8 cellular contexts compared by ENCODE assay signal in the genomic region with DNA sequence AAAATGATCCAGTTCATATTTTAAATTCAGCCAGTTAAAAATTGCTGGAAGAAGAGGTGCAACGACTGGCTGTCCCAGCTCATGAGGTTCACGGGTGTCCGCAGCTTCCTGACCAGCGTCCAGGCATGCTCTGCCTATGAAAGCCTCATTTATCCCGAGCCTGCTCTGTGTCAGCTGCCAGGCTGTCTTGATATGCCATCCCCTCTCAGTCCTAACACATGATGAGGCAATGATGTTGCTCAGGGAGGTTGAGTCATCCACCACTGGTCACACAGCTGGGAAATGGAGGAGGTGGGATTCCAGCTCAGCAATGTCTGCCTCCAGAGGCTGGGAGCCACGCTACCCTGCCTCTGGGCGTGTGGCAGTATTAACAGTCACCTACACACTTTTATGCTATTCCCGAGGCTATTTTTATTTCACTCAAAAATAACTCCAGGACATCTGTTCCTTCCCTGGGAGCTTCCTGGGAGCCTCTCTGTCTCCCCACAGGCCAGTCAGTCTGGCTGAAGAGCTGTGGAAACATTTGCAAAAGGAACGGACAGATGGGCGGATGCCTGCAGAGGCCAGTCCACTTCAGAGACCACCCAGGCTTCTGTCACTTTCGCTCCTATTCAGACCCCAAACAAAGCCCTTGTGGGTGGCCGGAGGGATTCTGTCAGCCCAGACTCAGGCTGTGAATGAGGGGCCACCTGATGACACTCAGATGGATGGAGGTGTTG. TPM values are rescaled to one million over a fixed set of nuclear protein-coding genes. Genes with fewer than 3 reads are reported as not detected.
DNase-seq lines count a peak whose midpoint lies in the region; ATAC-seq and TF ChIP-seq lines count a peak whose summit lies in the region.
"Had no signal": no experiment of that assay in that cellular context is flagged by ENCODE, and none has a peak within 500 bp of the region (broad histone marks: within the 10 kb centered on the region; RNA-seq: fewer than 3 reads in every experiment).

No MANE protein-coding gene starts in this region.

- no peak for TF ChIP-seq POLR2A in upper lobe of left lung (IDR thresholded peaks at IDR 0.05)

- no peaks in the 10 kb centered on the region for H3K9me3 ChIP-seq in smooth muscle cell (replicated peaks; ENCODE audit: low read depth)
- no peaks in the 10 kb centered on the region for H3K9me3 ChIP-seq in upper lobe of left lung

- H3K36me3 ChIP-seq in smooth muscle cell (ENCODE audit: low read depth) (no peaks in the 10 kb centered on the region), upper lobe of left lung (no peaks in the 10 kb centered on the region)

- H2AFZ ChIP-seq in smooth muscle cell (ENCODE audit: low read depth), result no peak overlapping the region

- TF ChIP-seq CTCF in smooth muscle cell (IDR thresholded peaks at IDR 0.05; ENCODE audit: borderline replicate concordance, insufficient read depth, poor library complexity, severe bottlenecking) (no peak), upper lobe of left lung (IDR thresholded peaks at IDR 0.05) (no peak)

- 24% methylated on average over 12 of the region's 12 CpGs for WGBS in smooth muscle cell (ENCODE audit: low lambda C conversion rate)
- 42 to 56% methylated on average over 12 of the region's 12 CpGs for WGBS in upper lobe of left lung, 2 donors

- H3K4me2 ChIP-seq in smooth muscle cell, result peak overlapping the region; percentile 56

- H3K4me3 ChIP-seq in smooth muscle cell (no peak overlapping the region), upper lobe of left lung (no peak overlapping the region)

- TF ChIP-seq EP300 in upper lobe of left lung (IDR thresholded peaks at IDR 0.05), result no peak

- H3K9ac ChIP-seq in smooth muscle cell (ENCODE audit: low read depth), result no peak overlapping the region

- DNase-seq in HS-5 (ENCODE audit: low read depth), result peak; percentile 14
- DNase-seq in anterior cingulate cortex (lab: John Stamatoyannopoulos, UW), result peak in 52 of 58 donors; percentile 14 to 90 (median 66)
- DNase-seq in left cardiac atrium, result no peak
- DNase-seq in smooth muscle cell (lab: John Stamatoyannopoulos, UW; ENCODE audit: unreplicated experiment), result peak; percentile 18
- no peak for DNase-seq in upper lobe of left lung
- DNase-seq in cerebellar nuclear complex (lab: John Stamatoyannopoulos, UW), result no peak
- DNase-seq: nephron progenitor cell had no signal

- H3K4me1 ChIP-seq in smooth muscle cell (ENCODE audit: low read depth) (peaks cover 13% of the 10 kb centered on the region), upper lobe of left lung (peaks cover 0 to 4% (median 0%) of the 10 kb centered on the region in 4 donors)

- H3K27me3 ChIP-seq in smooth muscle cell (ENCODE audit: low read depth) (no peaks in the 10 kb centered on the region), upper lobe of left lung (no peaks in the 10 kb centered on the region)

- no peaks in the 10 kb centered on the region for H4K20me1 ChIP-seq in smooth muscle cell (ENCODE audit: low read depth)

- ATAC-seq in left cardiac atrium (peak; percentile 19 to 80), upper lobe of left lung (ENCODE audit: low FRiP score in 2 of 2) (no peak), GM18870 (IDR thresholded peaks at IDR 0.05; ENCODE audit: unreplicated experiment) (no peak)

- no peaks in the 10 kb centered on the region for H3K79me2 ChIP-seq in smooth muscle cell (ENCODE audit: low read depth)

- intact Hi-C loops in left cardiac atrium (cut with DNase I), result no loop called here

- no peak overlapping the region for H3K27ac ChIP-seq in smooth muscle cell (ENCODE audit: low read depth)
- H3K27ac ChIP-seq in upper lobe of left lung, result no peak overlapping the region

- H3F3A ChIP-seq in smooth muscle cell (ENCODE audit: low read depth), result no peaks in the 10 kb centered on the region

RNA-seq across cellular contexts. Expression of a gene that starts 22.6 kb away (rescaled TPM):
- total RNA-seq in left cardiac atrium (1 to 10 TPM; 3.1 to 6.1 TPM), smooth muscle cell (2.2 and 2.9 TPM in 2 replicates), upper lobe of left lung (10 to 100 TPM; 15.2 to 36.1 (median 23.3) TPM)
- polyA plus RNA-seq in smooth muscle cell, result 0.42 and 4.3 TPM in 2 replicates

Comparison
In these comparisons a context has a peak if more than half of its experiments do, and no peak if none do; other contexts are left out.
1. DNase-seq: peak in HS-5 (single experiment), anterior cingulate cortex (52 of 58) and smooth muscle cell (single experiment); none in left cardiac atrium (single experiment), upper lobe of left lung (0 of 2) and cerebellar nuclear complex (0 of 2).
2. ATAC-seq: peak in left cardiac atrium (2 of 2); none in upper lobe of left lung (0 of 2) and GM18870 (single experiment).